ENCODE assay signal across 18 cellular contexts in genomic region chr3:12577379-12577778, GRCh38. TPM values are rescaled to one million over a fixed set of nuclear protein-coding genes. Genes with fewer than 3 reads are reported as not detected.
A peak's percentile ranks its signal among the peaks of the same experiment; 100 is the strongest.
DNase-seq lines count a peak whose midpoint lies in the region; ATAC-seq and TF ChIP-seq lines count a peak whose summit lies in the region.
"Had no signal": no experiment of that assay in that cellular context is flagged by ENCODE, and none has a peak within 500 bp of the region (broad histone marks: within the 10 kb centered on the region; RNA-seq: fewer than 3 reads in every experiment).

No MANE protein-coding gene starts in this region.

- H3K27me3 Mint-ChIP-seq in activated CD4-positive, alpha-beta T cell treated with anti-CD3 and anti-CD28 coated beads, Interleukin-2, amount 10 ng/mL, durations not matched to agents 24 days and 14 days = no peaks in the 10 kb centered on the region
- no peaks in the 10 kb centered on the region for H3K27me3 Mint-ChIP-seq in activated naive CD8-positive, alpha-beta T cell treated with anti-CD3 and anti-CD28 coated beads for 36 hours
- no peaks in the 10 kb centered on the region for H3K27me3 Mint-ChIP-seq in activated naive CD8-positive, alpha-beta T cell treated with anti-CD3 and anti-CD28 coated beads, Interleukin-2, amount 50 U/mL, for 24 hours
- H3K27me3 Mint-ChIP-seq in WTC11 (ENCODE audit: low read depth) = no peaks in the 10 kb centered on the region

- peaks cover 73% of the 10 kb centered on the region for H3K36me3 Mint-ChIP-seq in activated CD4-positive, alpha-beta T cell treated with anti-CD3 and anti-CD28 coated beads, Interleukin-2, amount 10 ng/mL, durations not matched to agents 24 days and 14 days (ENCODE audit: low read depth)
- peaks cover 61% of the 10 kb centered on the region for H3K36me3 Mint-ChIP-seq in activated naive CD8-positive, alpha-beta T cell treated with anti-CD3 and anti-CD28 coated beads for 36 hours
- H3K36me3 Mint-ChIP-seq in activated naive CD8-positive, alpha-beta T cell treated with anti-CD3 and anti-CD28 coated beads, Interleukin-2, amount 50 U/mL, for 24 hours (ENCODE audit: low read depth) = peaks cover 63% of the 10 kb centered on the region
- H3K36me3 Mint-ChIP-seq in WTC11 = peaks cover 72% of the 10 kb centered on the region

- ATAC-seq in activated naive CD8-positive, alpha-beta T cell treated with anti-CD3 and anti-CD28 coated beads, Interleukin-2, amount 50 U/mL, for 24 hours = no peak
- no peak for ATAC-seq in WTC11
- no peak for ATAC-seq in GM21515 (IDR thresholded peaks at IDR 0.05; ENCODE audit: unreplicated experiment)
- ATAC-seq: A549; CD8-positive, alpha-beta T cell; GM12878 had no signal

- no peak for DNase-seq in activated CD4-positive, alpha-beta T cell treated with anti-CD3 and anti-CD28 coated beads, Interleukin-2, amount 10 ng/mL, durations not matched to agents 24 days and 14 days
- no peak for DNase-seq in activated CD4-positive, alpha-beta T cell treated with anti-CD3 and anti-CD28 coated beads, Interleukin-2, amount 50 U/mL, for 4 hours
- no peak for DNase-seq in activated naive CD8-positive, alpha-beta T cell treated with anti-CD3 and anti-CD28 coated beads for 36 hours
- no peak for DNase-seq in activated naive CD8-positive, alpha-beta T cell treated with anti-CD3 and anti-CD28 coated beads, Interleukin-2, amount 50 U/mL, for 24 hours
- DNase-seq in WTC11 (ENCODE audit: low spot score) = no peak
- no peak for DNase-seq in foreskin melanocyte
- DNase-seq: 8988T; ACHN; C1 segment of cervical spinal cord; Caco-2; CD8-positive, alpha-beta T cell; DMS 273 treated with DMSO at 0.1 percent for 48 hours; DMS79; GDM1; GOT3 had no signal

- POLR2A ChIA-PET in WTC11 (lab: Charles Lee) = no interaction called here

- intact Hi-C loops in activated CD4-positive, alpha-beta T cell treated with anti-CD3 and anti-CD28 coated beads, Interleukin-2, amount 10 ng/mL, durations not matched to agents 24 days and 14 days (cut with micrococcal nuclease) = no loop called here

- H3K9me3 Mint-ChIP-seq in activated CD4-positive, alpha-beta T cell treated with anti-CD3 and anti-CD28 coated beads, Interleukin-2, amount 10 ng/mL, durations not matched to agents 24 days and 14 days = no peaks in the 10 kb centered on the region
- peaks cover 3% of the 10 kb centered on the region for H3K9me3 Mint-ChIP-seq in activated naive CD8-positive, alpha-beta T cell treated with anti-CD3 and anti-CD28 coated beads for 36 hours
- H3K9me3 Mint-ChIP-seq in activated naive CD8-positive, alpha-beta T cell treated with anti-CD3 and anti-CD28 coated beads, Interleukin-2, amount 50 U/mL, for 24 hours = peaks cover 3% of the 10 kb centered on the region
- no peaks in the 10 kb centered on the region for H3K9me3 Mint-ChIP-seq in WTC11

- no peak overlapping the region for H3K4me3 Mint-ChIP-seq in activated CD4-positive, alpha-beta T cell treated with anti-CD3 and anti-CD28 coated beads, Interleukin-2, amount 10 ng/mL, durations not matched to agents 24 days and 14 days
- H3K4me3 Mint-ChIP-seq in activated naive CD8-positive, alpha-beta T cell treated with anti-CD3 and anti-CD28 coated beads for 36 hours = no peak overlapping the region
- no peak overlapping the region for H3K4me3 Mint-ChIP-seq in activated naive CD8-positive, alpha-beta T cell treated with anti-CD3 and anti-CD28 coated beads, Interleukin-2, amount 50 U/mL, for 24 hours
- no peak overlapping the region for H3K4me3 Mint-ChIP-seq in WTC11
- H3K4me3 Mint-ChIP-seq: CD8-positive, alpha-beta T cell had no signal

- H3K27ac Mint-ChIP-seq in activated CD4-positive, alpha-beta T cell treated with anti-CD3 and anti-CD28 coated beads, Interleukin-2, amount 10 ng/mL, durations not matched to agents 24 days and 14 days = peak overlapping the region; percentile 13
- peak overlapping the region; percentile 19 for H3K27ac Mint-ChIP-seq in activated naive CD8-positive, alpha-beta T cell treated with anti-CD3 and anti-CD28 coated beads for 36 hours
- no peak overlapping the region for H3K27ac Mint-ChIP-seq in activated naive CD8-positive, alpha-beta T cell treated with anti-CD3 and anti-CD28 coated beads, Interleukin-2, amount 50 U/mL, for 24 hours
- H3K27ac Mint-ChIP-seq in WTC11 = peak overlapping the region; percentile 15; the same call in 1 of the 2 replicates
- H3K27ac Mint-ChIP-seq: CD8-positive, alpha-beta T cell had no signal

- CTCF ChIA-PET in WTC11 (lab: Charles Lee) = interaction anchor here (0.6 kb wide), 1 partner anchor 34 kb away, joined by 4 read pairs; no protein-coding TSS in a partner anchor

- peaks cover 3% of the 10 kb centered on the region for H3K4me1 Mint-ChIP-seq in activated CD4-positive, alpha-beta T cell treated with anti-CD3 and anti-CD28 coated beads, Interleukin-2, amount 10 ng/mL, durations not matched to agents 24 days and 14 days
- H3K4me1 Mint-ChIP-seq in activated naive CD8-positive, alpha-beta T cell treated with anti-CD3 and anti-CD28 coated beads for 36 hours = no peaks in the 10 kb centered on the region
- no peaks in the 10 kb centered on the region for H3K4me1 Mint-ChIP-seq in activated naive CD8-positive, alpha-beta T cell treated with anti-CD3 and anti-CD28 coated beads, Interleukin-2, amount 50 U/mL, for 24 hours
- no peaks in the 10 kb centered on the region for H3K4me1 Mint-ChIP-seq in WTC11

- TF ChIP-seq CTCF in WTC11 (IDR thresholded peaks at IDR 0.05) = no peak

TF ChIP-seq in WTC11, 78 proteins besides CTCF, POLR2A, EP300 and RAD21 (continues in another document):
- TF ChIP-seq PREB (CRISPR knock-in tag; IDR thresholded peaks at IDR 0.05; ENCODE audit: borderline replicate concordance) (no peak), ZBTB21 (CRISPR knock-in tag; IDR thresholded peaks at IDR 0.05; ENCODE audit: borderline replicate concordance) (no peak), ATF2 (CRISPR knock-in tag; IDR thresholded peaks at IDR 0.05; ENCODE audit: borderline replicate concordance, low read depth) (no peak), ZNF281 (CRISPR knock-in tag; IDR thresholded peaks at IDR 0.05) (no peak), JUN (CRISPR knock-in tag; IDR thresholded peaks at IDR 0.05) (no peak)

RNA-seq across cellular contexts. Expression of gene MKRN2, which starts 20.5 kb away (rescaled TPM):
- total RNA-seq in activated CD4-positive, alpha-beta T cell treated with anti-CD3 and anti-CD28 coated beads, Interleukin-2, amount 10 ng/mL, durations not matched to agents 24 days and 14 days = 23.2 and 28.2 TPM in 2 replicates
- total RNA-seq in activated naive CD8-positive, alpha-beta T cell treated with anti-CD3 and anti-CD28 coated beads for 36 hours = 10 to 100 TPM; 27.8 to 29.2 TPM
- total RNA-seq in WTC11 (2021) = 18.2 to 20.6 TPM (median 19.6 TPM) in 3 replicates

RNA-seq across cellular contexts. Expression of gene MKRN2OS, which starts 32.1 kb away (rescaled TPM):
- total RNA-seq in activated CD4-positive, alpha-beta T cell treated with anti-CD3 and anti-CD28 coated beads, Interleukin-2, amount 10 ng/mL, durations not matched to agents 24 days and 14 days = not detected in 2 replicates
- total RNA-seq in activated naive CD8-positive, alpha-beta T cell treated with anti-CD3 and anti-CD28 coated beads for 36 hours = not detected
- total RNA-seq in WTC11 (2021) = 0.48 to 0.87 TPM in 2 of 3 replicates, not detected in the other
- total RNA-seq: CD8-positive, alpha-beta T cell had no signal
